22 cellular contexts compared by ENCODE assay signal in the genomic region with DNA sequence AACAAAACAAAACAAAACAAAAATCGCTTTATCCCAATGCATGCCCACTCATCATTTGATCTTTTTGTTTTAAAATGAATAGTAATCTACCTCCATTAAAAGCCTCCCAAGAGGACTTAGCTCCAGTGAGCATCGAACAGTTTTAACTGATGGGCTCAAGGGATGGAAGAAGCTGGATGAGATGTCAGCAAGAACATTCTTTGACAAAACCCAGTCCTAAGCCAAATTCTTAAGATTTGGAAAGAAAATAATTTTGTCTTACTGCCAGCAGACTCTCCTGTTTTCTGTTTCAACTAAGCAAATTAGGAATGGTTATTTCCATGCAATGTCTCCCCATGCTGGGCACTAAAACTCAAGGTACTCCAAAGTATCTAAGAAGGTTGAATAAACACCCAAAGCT.
DNase-seq lines count a peak whose midpoint lies in the region; ATAC-seq, FAIRE-seq and TF ChIP-seq lines count a peak whose summit lies in the region.
"Had no signal": no experiment of that assay in that cellular context is flagged by ENCODE, and none has a peak within 500 bp of the region (broad histone marks: within the 10 kb centered on the region; RNA-seq: fewer than 3 reads in every experiment).

No MANE protein-coding gene starts in this region.

- intact Hi-C loops in sciatic nerve (cut with DNase I), result no loop called here
- intact Hi-C loops in activated CD4-positive, alpha-beta memory T cell treated with anti-CD3 and anti-CD28 coated beads for 36 hours (cut with micrococcal nuclease), result no loop called here

- no peaks in the 10 kb centered on the region for H3K27me3 Mint-ChIP-seq in activated CD4-positive, alpha-beta memory T cell treated with anti-CD3 and anti-CD28 coated beads for 36 hours
- H3K27me3 Mint-ChIP-seq: CD8-positive, alpha-beta memory T cell had no signal

- H3K36me3 Mint-ChIP-seq in activated CD4-positive, alpha-beta memory T cell treated with anti-CD3 and anti-CD28 coated beads for 36 hours, result no peaks in the 10 kb centered on the region
- H3K36me3 Mint-ChIP-seq: CD8-positive, alpha-beta memory T cell had no signal

- H3K4me1 ChIP-seq in BE2C, result no peaks in the 10 kb centered on the region
- H3K4me1 ChIP-seq: SJCRH30 had no signal

- no peak overlapping the region for H3K27ac Mint-ChIP-seq in activated CD4-positive, alpha-beta memory T cell treated with anti-CD3 and anti-CD28 coated beads for 36 hours
- H3K27ac Mint-ChIP-seq: CD8-positive, alpha-beta memory T cell had no signal

- no peak overlapping the region for H3K4me3 ChIP-seq in fibroblast of pulmonary artery (replicated peaks; ENCODE audit: low read depth, low read length)
- H3K4me3 ChIP-seq in BE2C (ENCODE audit: low read depth, low read length), result no peak overlapping the region
- H3K4me3 ChIP-seq: SJCRH30 had no signal

- no peaks in the 10 kb centered on the region for H3K27me3 ChIP-seq in BE2C
- H3K27me3 ChIP-seq: SJCRH30 had no signal

- H3K9me3 ChIP-seq in BE2C, result no peaks in the 10 kb centered on the region
- H3K9me3 ChIP-seq: SJCRH30 had no signal

- POLR2A ChIA-PET in activated CD4-positive, alpha-beta memory T cell treated with anti-CD3 and anti-CD28 coated beads for 36 hours (lab: Charles Lee), result no interaction called here

- H3K36me3 ChIP-seq in BE2C, result no peaks in the 10 kb centered on the region
- H3K36me3 ChIP-seq: SJCRH30 had no signal

- CTCF ChIA-PET in activated CD4-positive, alpha-beta memory T cell treated with anti-CD3 and anti-CD28 coated beads for 36 hours (lab: Charles Lee), result no interaction called here

- peak; percentile 62 for FAIRE-seq in GM19239 (lab: Jason Lieb, UNC)
- FAIRE-seq: G401.6 had no signal

- no peak for DNase-seq in GM19239 (ENCODE audit: insufficient read length, low spot score)
- DNase-seq in dedifferentiated amniotic fluid mesenchymal stem cell (ENCODE audit: extremely low spot score), result peak; percentile 62
- peak; percentile 50 for DNase-seq in fibroblast of pulmonary artery (ENCODE audit: low read depth)
- no peak for DNase-seq in sciatic nerve (ENCODE audit: low spot score)
- no peak for DNase-seq in activated CD4-positive, alpha-beta memory T cell treated with anti-CD3 and anti-CD28 coated beads for 36 hours
- no peak for DNase-seq in superior temporal gyrus (ENCODE audit: extremely low spot score)
- DNase-seq in BE2C, result no peak
- DNase-seq: C1 segment of cervical spinal cord; Calu3; CD8-positive, alpha-beta memory T cell; Karpas-422; MV-4-11; NCI-H1105 treated with DMSO at 0.1 percent for 48 hours; NCI-H1694; NCI-H2081; NCI-H2171; NCI-H345; NCI-H524 treated with DMSO at 0.1 percent for 48 hours; NCI-H82; SJCRH30 had no signal

- no peaks in the 10 kb centered on the region for H3K9me3 Mint-ChIP-seq in activated CD4-positive, alpha-beta memory T cell treated with anti-CD3 and anti-CD28 coated beads for 36 hours
- H3K9me3 Mint-ChIP-seq: CD8-positive, alpha-beta memory T cell had no signal

- ATAC-seq in sciatic nerve, result peak; percentile 82
- ATAC-seq: Panc1 had no signal

- H3K4me1 Mint-ChIP-seq in activated CD4-positive, alpha-beta memory T cell treated with anti-CD3 and anti-CD28 coated beads for 36 hours (ENCODE audit: low read depth), result no peaks in the 10 kb centered on the region
- H3K4me1 Mint-ChIP-seq: CD8-positive, alpha-beta memory T cell had no signal

- TF ChIP-seq CTCF in fibroblast of pulmonary artery (IDR thresholded peaks at IDR 0.05; ENCODE audit: low read length, missing control alignments) (no peak), BE2C (IDR thresholded peaks at IDR 0.05; ENCODE audit: low read depth, low read length) (no peak)

- no peak overlapping the region for H3K4me3 Mint-ChIP-seq in activated CD4-positive, alpha-beta memory T cell treated with anti-CD3 and anti-CD28 coated beads for 36 hours
- H3K4me3 Mint-ChIP-seq: CD8-positive, alpha-beta memory T cell had no signal

Comparison
In these comparisons a context has a peak if more than half of its experiments do, and no peak if none do; other contexts are left out.
1. DNase-seq: peak in dedifferentiated amniotic fluid mesenchymal stem cell (single experiment) and fibroblast of pulmonary artery (single experiment); none in GM19239 (single experiment), sciatic nerve (single experiment), activated CD4-positive, alpha-beta memory T cell treated with anti-CD3 and anti-CD28 coated beads for 36 hours (single experiment), superior temporal gyrus (single experiment) and BE2C (single experiment).